ENCODE assay signal across 9 cellular contexts in genomic region chr19:5681446-5682292, GRCh38. TPM values are rescaled to one million over a fixed set of nuclear protein-coding genes. Genes with fewer than 3 reads are reported as not detected.
DNase-seq lines count a peak whose midpoint lies in the region; ATAC-seq, FAIRE-seq and TF ChIP-seq lines count a peak whose summit lies in the region.
"Had no signal": no experiment of that assay in that cellular context is flagged by ENCODE, and none has a peak within 500 bp of the region (broad histone marks: within the 10 kb centered on the region; RNA-seq: fewer than 3 reads in every experiment).

No MANE protein-coding gene starts in this region.

- H3K9ac ChIP-seq in mucosa of stomach (ENCODE audit: low read length): peak overlapping the region; percentile 88

- TF ChIP-seq CTCF in left ventricle myocardium inferior (IDR thresholded peaks at IDR 0.05; ENCODE audit: borderline replicate concordance) (no peak), bronchial epithelial cell (IDR thresholded peaks at IDR 0.05; ENCODE audit: insufficient read depth, low read length, severe bottlenecking) (no peak)

- no peak for FAIRE-seq in bronchial epithelial cell (lab: Jason Lieb, UNC)

- ATAC-seq in left cardiac atrium (no peak), GM19035 (IDR thresholded peaks at IDR 0.05; ENCODE audit: unreplicated experiment) (no peak)

- H3K4me3 ChIP-seq in left ventricle myocardium inferior (peak overlapping the region; percentile 91), bronchial epithelial cell (ENCODE audit: low read depth, low read length) (peak overlapping the region; percentile 80), mucosa of stomach (ENCODE audit: low read length) (peak overlapping the region; percentile 41)

- intact Hi-C loops in left ventricle myocardium inferior (cut with micrococcal nuclease) (no loop called here), left cardiac atrium (cut with DNase I) (no loop called here)

- peaks cover 35% of the 10 kb centered on the region for H3K4me1 ChIP-seq in left ventricle myocardium inferior
- peaks cover 18% of the 10 kb centered on the region for H3K4me1 ChIP-seq in mucosa of stomach (ENCODE audit: control insufficient read depth, insufficient read depth, low read length)

- H3K27me3 ChIP-seq in left ventricle myocardium inferior (ENCODE audit: low read depth) (no peaks in the 10 kb centered on the region), bronchial epithelial cell (ENCODE audit: control insufficient read depth, insufficient read depth, low read length) (no peaks in the 10 kb centered on the region), mucosa of stomach (ENCODE audit: control insufficient read depth, insufficient read depth, low read length) (no peaks in the 10 kb centered on the region)

- H3K9me3 ChIP-seq in left ventricle myocardium inferior (replicated peaks) (no peaks in the 10 kb centered on the region), mucosa of stomach (ENCODE audit: control insufficient read depth, low read length) (no peaks in the 10 kb centered on the region)

- H3K27ac ChIP-seq in left ventricle myocardium inferior (replicated peaks): peak overlapping the region; percentile 96

- DNase-seq in left ventricle myocardium inferior: no peak
- DNase-seq in left cardiac atrium: no peak
- DNase-seq in bronchial epithelial cell (ENCODE audit: low read depth): no peak
- no peak for DNase-seq in retina
- DNase-seq in midbrain (lab: John Stamatoyannopoulos, UW): no peak
- DNase-seq in NCI-H345 treated with DMSO at 0.1 percent for 48 hours (lab: John Stamatoyannopoulos, UW; ENCODE audit: unreplicated experiment): no peak

- H3K36me3 ChIP-seq in left ventricle myocardium inferior (peaks cover 13% of the 10 kb centered on the region), bronchial epithelial cell (ENCODE audit: control insufficient read depth, insufficient read depth, low read length) (peaks cover 5% of the 10 kb centered on the region), mucosa of stomach (ENCODE audit: control insufficient read depth, insufficient read depth, low read length) (no peaks in the 10 kb centered on the region)

RNA-seq across cellular contexts. Expression of gene HSD11B1L, which starts 0.8 kb away (rescaled TPM):
- total RNA-seq in left ventricle myocardium inferior (4.5 TPM), left cardiac atrium (1 to 10 TPM; 4.0 to 4.4 TPM), bronchial epithelial cell (7.1 and 8.6 TPM in 2 replicates)

RNA-seq across cellular contexts. Expression of gene MICOS13, which starts 1.4 kb away (rescaled TPM):
- total RNA-seq in left ventricle myocardium inferior: 155 TPM
- 100 to 1,000 TPM; 127 to 142 TPM for total RNA-seq in left cardiac atrium
- 30.0 and 54.0 TPM in 2 replicates for total RNA-seq in bronchial epithelial cell

RNA-seq across cellular contexts. Expression of gene RPL36, which starts 8.4 kb away (rescaled TPM):
- total RNA-seq in left ventricle myocardium inferior (407 TPM), left cardiac atrium (100 to 1,000 TPM; 500 to 504 TPM), bronchial epithelial cell (718 and 1,018 TPM in 2 replicates)

RNA-seq across cellular contexts. Expression of gene LONP1, which starts 38.3 kb away (rescaled TPM):
- 104 TPM for total RNA-seq in left ventricle myocardium inferior
- total RNA-seq in left cardiac atrium: 10 to 100 TPM; 51.4 to 57.1 TPM
- total RNA-seq in bronchial epithelial cell: 220 and 272 TPM in 2 replicates

RNA-seq across cellular contexts. Expression of gene CATSPERD, which starts 38.8 kb away (rescaled TPM):
- total RNA-seq in left ventricle myocardium inferior: not detected
- total RNA-seq in left cardiac atrium: not detected
- not detected in 2 replicates for total RNA-seq in bronchial epithelial cell
- total RNA-seq: Daoy had no signal

Comparison
In these comparisons a context has a peak if more than half of its experiments do, and no peak if none do; other contexts are left out.
1. H3K4me3 ChIP-seq: peak in every context shown above with its lines; median percentile 91 in left ventricle myocardium inferior; 80 in bronchial epithelial cell; 41 in mucosa of stomach.